ENCODE assay signal across 10 cellular contexts in genomic region chr14:104793703-104793959, GRCh38. TPM values are rescaled to one million over a fixed set of nuclear protein-coding genes. Genes with fewer than 3 reads are reported as not detected.
DNase-seq lines count a peak whose midpoint lies in the region; ATAC-seq and TF ChIP-seq lines count a peak whose summit lies in the region.
"Had no signal": no experiment of that assay in that cellular context is flagged by ENCODE, and none has a peak within 500 bp of the region (broad histone marks: within the 10 kb centered on the region; RNA-seq: fewer than 3 reads in every experiment).

No MANE protein-coding gene starts in this region.

- no peak overlapping the region for H3K9ac ChIP-seq in smooth muscle cell (ENCODE audit: low read depth)

- peak overlapping the region; percentile 87 for H3K4me3 Mint-ChIP-seq in WTC11

- DNase-seq in WTC11 (ENCODE audit: low spot score): no peak
- no peak for DNase-seq in foreskin fibroblast
- DNase-seq in smooth muscle cell (lab: John Stamatoyannopoulos, UW; ENCODE audit: unreplicated experiment): no peak
- no peak for DNase-seq in NCI-H748 treated with DMSO at 0.1 percent for 48 hours (lab: John Stamatoyannopoulos, UW)
- DNase-seq in activated gamma-delta T cell treated with Interleukin-2 at 50 U/mL for 16 hours: no peak
- no peak for DNase-seq in activated CD8-positive, alpha-beta memory T cell treated with anti-CD3 and anti-CD28 coated beads, Interleukin-2, amount 50 U/mL, for 48 hours
- DNase-seq: nucleus accumbens, uterus had no signal

- POLR2A ChIA-PET in HEK293 (lab: Yijun Ruan, JAX) (interaction anchor here (1.7 kb wide), 1 partner anchor 25 kb away, joined by 5 read pairs; no protein-coding TSS in a partner anchor), WTC11 (lab: Charles Lee) (no interaction called here)

- H3K27ac Mint-ChIP-seq in WTC11: peak overlapping the region; percentile 79; the same call in 1 of the 2 replicates

- H3K36me3 Mint-ChIP-seq in WTC11: no peaks in the 10 kb centered on the region

- peak overlapping the region; percentile 98 for H3K4me2 ChIP-seq in smooth muscle cell

- H3K9me3 Mint-ChIP-seq in WTC11: no peaks in the 10 kb centered on the region

- peaks cover 14% of the 10 kb centered on the region for H3F3A ChIP-seq in smooth muscle cell (ENCODE audit: low read depth)

- H3K36me3 ChIP-seq in HEK293 (ENCODE audit: control insufficient read depth in 2 of 2, insufficient read depth in 1 of 2, low read length in 2 of 2) (peaks cover 0 to 48% of the 10 kb centered on the region in 2 experiments; a peak in 1 of 3 replicates), smooth muscle cell (ENCODE audit: low read depth) (no peaks in the 10 kb centered on the region)
- H3K36me3 ChIP-seq: uterus had no signal

- peaks cover 62% of the 10 kb centered on the region for H4K20me1 ChIP-seq in smooth muscle cell (ENCODE audit: low read depth)

- no peak for TF ChIP-seq CTCF in HEK293 (tag by site-specific recombination; IDR thresholded peaks at IDR 0.05)
- no peak for TF ChIP-seq CTCF in WTC11 (IDR thresholded peaks at IDR 0.05)
- no peak for TF ChIP-seq CTCF in foreskin fibroblast (IDR thresholded peaks at IDR 0.05; ENCODE audit: low read depth, low read length)
- TF ChIP-seq CTCF in smooth muscle cell (IDR thresholded peaks at IDR 0.05; ENCODE audit: borderline replicate concordance, insufficient read depth, poor library complexity, severe bottlenecking): no peak

- H3K27me3 ChIP-seq in smooth muscle cell (ENCODE audit: low read depth): no peaks in the 10 kb centered on the region
- H3K27me3 ChIP-seq: SJCRH30, uterus had no signal

- H3K27ac ChIP-seq in HEK293 (ENCODE audit: extremely low read depth, low read depth, low read length): no peak overlapping the region; the same call in 1 of the 2 replicates
- H3K27ac ChIP-seq in smooth muscle cell (ENCODE audit: low read depth): no peak overlapping the region
- H3K27ac ChIP-seq: uterus had no signal

- H3K9me3 ChIP-seq in HEK293 (ENCODE audit: control insufficient read depth, insufficient read depth, low read depth, low read length) (no peaks in the 10 kb centered on the region), smooth muscle cell (replicated peaks; ENCODE audit: low read depth) (no peaks in the 10 kb centered on the region)
- H3K9me3 ChIP-seq: SJCRH30, uterus had no signal

- no peak for ATAC-seq in WTC11

- CTCF ChIA-PET in HEK293 (lab: Yijun Ruan, JAX) (no interaction called here), WTC11 (lab: Charles Lee) (interaction anchor here (0.9 to 6.2 kb wide), 5 partner anchors 12 to 34 kb away, joined by 4 to 67 read pairs (median 10); no protein-coding TSS in a partner anchor)

- H3K4me3 ChIP-seq in HEK293 (ENCODE audit: low read depth, low read length) (no peak overlapping the region), foreskin fibroblast (ENCODE audit: low read depth in 1 of 2, low read length in 2 of 2) (peak overlapping the region; percentile 57 to 79), smooth muscle cell (peak overlapping the region; percentile 98)

- WGBS in smooth muscle cell (ENCODE audit: low lambda C conversion rate): 78% methylated on average over 2 of the region's 2 CpGs

- H3K79me2 ChIP-seq in smooth muscle cell (ENCODE audit: low read depth): peaks cover 62% of the 10 kb centered on the region

- H3K4me1 ChIP-seq in HEK293 (ENCODE audit: control insufficient read depth, insufficient read depth, low read length): peaks cover 10% of the 10 kb centered on the region
- H3K4me1 ChIP-seq in smooth muscle cell (ENCODE audit: low read depth): peaks cover 18% of the 10 kb centered on the region

- peaks cover 36% of the 10 kb centered on the region for H3K4me1 Mint-ChIP-seq in WTC11

- no peak overlapping the region for H2AFZ ChIP-seq in smooth muscle cell (ENCODE audit: low read depth)

- H3K27me3 Mint-ChIP-seq in WTC11 (ENCODE audit: low read depth): peaks cover 28% of the 10 kb centered on the region

TF ChIP-seq in HEK293, 187 proteins besides CTCF, POLR2A, EP300 and RAD21 (continues in another document):
- peak; percentile 96 for TF ChIP-seq ZFP3 (tag by site-specific recombination; IDR thresholded peaks at IDR 0.05; ENCODE audit: low read depth)
- TF ChIP-seq REST (tag by site-specific recombination; IDR thresholded peaks at IDR 0.05): no peak
- no peak for TF ChIP-seq ZNF426 (tag by site-specific recombination; IDR thresholded peaks at IDR 0.05)

TF ChIP-seq in WTC11, 78 proteins besides CTCF, POLR2A, EP300 and RAD21:
- TF ChIP-seq TP53 (CRISPR knock-in tag; IDR thresholded peaks at IDR 0.05): no peak
- TF ChIP-seq ZSCAN18 (CRISPR knock-in tag; IDR thresholded peaks at IDR 0.05): no peak
- no peak for TF ChIP-seq ARID4B (CRISPR knock-in tag; IDR thresholded peaks at IDR 0.05; ENCODE audit: borderline replicate concordance)
- no peak for TF ChIP-seq FOXJ3 (CRISPR knock-in tag; IDR thresholded peaks at IDR 0.05; ENCODE audit: borderline replicate concordance)
- TF ChIP-seq GTF2I (CRISPR knock-in tag; conservative IDR thresholded peaks at IDR 0.05): no peak
- TF ChIP-seq NR1H2 (CRISPR knock-in tag; IDR thresholded peaks at IDR 0.05): no peak
- TF ChIP-seq CDX4 (CRISPR knock-in tag; IDR thresholded peaks at IDR 0.05; ENCODE audit: borderline replicate concordance): no peak
- TF ChIP-seq PRRX2 (CRISPR knock-in tag; IDR thresholded peaks at IDR 0.05): no peak
- TF ChIP-seq SOX15 (CRISPR knock-in tag; IDR thresholded peaks at IDR 0.05): no peak
- TF ChIP-seq USF2 (CRISPR knock-in tag; IDR thresholded peaks at IDR 0.05): no peak
- TF ChIP-seq OVOL2 (CRISPR knock-in tag; IDR thresholded peaks at IDR 0.05; ENCODE audit: borderline replicate concordance): no peak
- no peak for TF ChIP-seq FOXK1 (CRISPR knock-in tag; IDR thresholded peaks at IDR 0.05)

RNA-seq across cellular contexts. Expression of gene AKT1, which starts 1.9 kb away (rescaled TPM):
- total RNA-seq in WTC11 (2021) (105 to 121 TPM (median 106 TPM) in 3 replicates), smooth muscle cell (93.7 and 99.9 TPM in 2 replicates)
- 179 and 189 TPM in 2 replicates for polyA plus RNA-seq in smooth muscle cell

RNA-seq across cellular contexts. Expression of gene ZBTB42, which starts 7.3 kb away (rescaled TPM):
- total RNA-seq in WTC11 (2021) (5.4 to 6.4 TPM (median 5.5 TPM) in 3 replicates), smooth muscle cell (1.6 and 4.2 TPM in 2 replicates)
- 0.72 and 1.1 TPM in 2 replicates for polyA plus RNA-seq in smooth muscle cell

RNA-seq across cellular contexts. Expression of gene SIVA1, which starts 40.7 kb away (rescaled TPM):
- total RNA-seq in WTC11 (2021): 113 to 128 TPM (median 124 TPM) in 3 replicates
- total RNA-seq in smooth muscle cell: 78.5 and 155 TPM in 2 replicates
- polyA plus RNA-seq in smooth muscle cell: 118 and 133 TPM in 2 replicates
